In genomic region chr12:122887817-122888212, GRCh38 we compare ENCODE assay signal across 8 cellular contexts. TPM values are rescaled to one million over a fixed set of nuclear protein-coding genes. Genes with fewer than 3 reads are reported as not detected.
DNase-seq lines count a peak whose midpoint lies in the region; ATAC-seq, FAIRE-seq and TF ChIP-seq lines count a peak whose summit lies in the region.

No MANE protein-coding gene starts in this region.

- in situ Hi-C loops in HepG2 (cut with HindIII; ENCODE audit: extremely low pct_ligation_motif_present, low pct_unique_long_range_greater_than_20kb), result no loop called here

- H3K4me1 ChIP-seq in HepG2 (ENCODE audit: insufficient read depth, low read length), result peaks cover 80% of the 10 kb centered on the region
- H3K4me1 ChIP-seq in Karpas-422 (ENCODE audit: low read length), result peaks cover 22% of the 10 kb centered on the region

- no TSS peak for BruUV-seq in HepG2 (replicated peaks; lab: Mats Ljungman, UMichigan)

- H2AFZ ChIP-seq in HepG2 (ENCODE audit: low read length), result no peak overlapping the region
- no peak overlapping the region for H2AFZ ChIP-seq in Karpas-422 (ENCODE audit: low read length)

- H3K4me3 ChIP-seq in AG04450 (ENCODE audit: low read depth, low read length) (no peak overlapping the region), HepG2 (replicated peaks in 1 of 3; ENCODE audit: insufficient read depth in 1 of 3, low read depth in 2 of 3, low read length in 3 of 3) (peak overlapping the region in 1 of 3 experiments; percentile 18; a peak in 3 of 6 replicates), Karpas-422 (ENCODE audit: low read length) (no peak overlapping the region)

- H3K36me3 ChIP-seq in HepG2 (replicated peaks in 1 of 2; ENCODE audit: control insufficient read depth in 1 of 2, insufficient read depth in 2 of 2, low read length in 2 of 2) (no peaks in the 10 kb centered on the region; a peak in 1 of 5 replicates), Karpas-422 (ENCODE audit: insufficient read depth, low read length) (no peaks in the 10 kb centered on the region)

- peak overlapping the region; percentile 50 for H3K9ac ChIP-seq in HepG2 (ENCODE audit: insufficient read depth, low read depth, low read length)
- H3K9ac ChIP-seq in Karpas-422 (ENCODE audit: low read length), result no peak overlapping the region

- TF ChIP-seq POLR2A in HepG2 (IDR thresholded peaks at IDR 0.05; ENCODE audit: insufficient read depth in 1 of 2, low read depth in 2 of 2, low read length in 2 of 2), result 0 out of 4 replicates have a peak, but pooled peaks of 1 of the 2 experiments have one; percentile 7

- H3K4me2 ChIP-seq in HepG2 (ENCODE audit: low read depth, low read length) (peak overlapping the region; percentile 62), Karpas-422 (ENCODE audit: low read depth, low read length, poor library complexity, severe bottlenecking) (no peak overlapping the region)

- DNase-seq in AG04450 (ENCODE audit: low read depth, low spot score) (no peak), RWPE1 (ENCODE audit: low spot score) (no peak), HepG2 (ENCODE audit: low spot score) (no peak), Karpas-422 (no peak), NCI-H1436 (lab: John Stamatoyannopoulos, UW) (no peak), amygdala (lab: John Stamatoyannopoulos, UW) (no peak)

- FAIRE-seq in HepG2 (lab: Jason Lieb, UNC), result no peak

- H3K9me3 ChIP-seq in AG04450 (ENCODE audit: control insufficient read depth, insufficient read depth, low read length) (no peaks in the 10 kb centered on the region), HepG2 (ENCODE audit: low read length) (no peaks in the 10 kb centered on the region), Karpas-422 (ENCODE audit: low read length) (no peaks in the 10 kb centered on the region)

- H3K27me3 ChIP-seq in AG04450 (ENCODE audit: control insufficient read depth, insufficient read depth, low read length) (no peaks in the 10 kb centered on the region), HepG2 (ENCODE audit: control insufficient read depth in 1 of 2, insufficient read depth in 2 of 2, low read length in 2 of 2) (no peaks in the 10 kb centered on the region; a peak in 2 of 5 replicates), Karpas-422 (ENCODE audit: low read length) (no peaks in the 10 kb centered on the region)

- POLR2A ChIA-PET in AG04450 (lab: Yijun Ruan, JAX) (no interaction called here), RWPE1 (lab: Yijun Ruan, JAX; ENCODE audit: low non-redundant PET) (no interaction called here), HepG2 (lab: Yijun Ruan, JAX) (interaction anchor here (1.0 to 1.7 kb wide), 3 partner anchors 10 to 51 kb away, joined by 3 to 11 read pairs (median 3); no protein-coding TSS in a partner anchor)

- H3K27ac ChIP-seq in AG04450 (ENCODE audit: low read depth, low read length), result peak overlapping the region; percentile 76
- H3K27ac ChIP-seq in RWPE1, result peak overlapping the region; percentile 100
- peak overlapping the region; percentile 60 for H3K27ac ChIP-seq in HepG2 (ENCODE audit: extremely low read length, insufficient read depth, low read length)
- no peak overlapping the region for H3K27ac ChIP-seq in Karpas-422 (ENCODE audit: low read length)

- CTCF ChIA-PET in AG04450 (lab: Charles Lee) (no interaction called here), RWPE1 (lab: Yijun Ruan, JAX) (interaction anchor here (0.8 to 1.8 kb wide), 6 partner anchors 20 to 135 kb away, joined by 3 to 7 read pairs (median 4); partner anchors contain the start of gene DENR), HepG2 (lab: Yijun Ruan, JAX; ENCODE audit: low intra/inter-chr PET ratio, low total read pairs) (no interaction called here)

- intact Hi-C loops in HepG2 (cut with micrococcal nuclease; ENCODE audit: unreplicated experiment), result no loop called here

- no peaks in the 10 kb centered on the region for H3K9me2 ChIP-seq in Karpas-422 (replicated peaks; ENCODE audit: insufficient read depth, low read length)

- WGBS in HepG2 (ENCODE audit: low lambda C conversion rate), result 51% methylated on average over 5 of the region's 5 CpGs

- TF ChIP-seq RAD21 in HepG2 (CRISPR knock-in tag; IDR thresholded peaks at IDR 0.05), result no peak

- H4K20me1 ChIP-seq in HepG2 (ENCODE audit: insufficient read depth, low read length) (peaks cover 6% of the 10 kb centered on the region; the same call in 1 of the 2 replicates), Karpas-422 (ENCODE audit: insufficient read depth, low read depth, low read length) (no peaks in the 10 kb centered on the region)

- peaks cover 81% of the 10 kb centered on the region for H3K79me2 ChIP-seq in HepG2 (ENCODE audit: insufficient read depth, low read length)
- H3K79me2 ChIP-seq in Karpas-422 (ENCODE audit: low read length), result no peaks in the 10 kb centered on the region

- TF ChIP-seq EP300 in HepG2 (IDR thresholded peaks at IDR 0.05; ENCODE audit: low read depth in 2 of 2, low read length in 2 of 2), result no peak
- TF ChIP-seq EP300 in HepG2 (CRISPR knock-in tag; IDR thresholded peaks at IDR 0.05; ENCODE audit: borderline replicate concordance), result no peak

- TF ChIP-seq CTCF in AG04450 (IDR thresholded peaks at IDR 0.05; ENCODE audit: low read depth, low read length) (no peak), RWPE1 (conservative IDR thresholded peaks at IDR 0.05; ENCODE audit: low read depth) (no peak), HepG2 (CRISPR knock-in tag; IDR thresholded peaks at IDR 0.05) (no peak)

- peak; percentile 27 for ATAC-seq in GM21515 (IDR thresholded peaks at IDR 0.05; ENCODE audit: unreplicated experiment)
- ATAC-seq in HepG2, result no peak
- no peak for ATAC-seq in HG02588 (IDR thresholded peaks at IDR 0.05; ENCODE audit: unreplicated experiment)

TF ChIP-seq in HepG2, 621 proteins besides CTCF, POLR2A, EP300 and RAD21 (continues in another document):
- TF ChIP-seq RFX3 (CRISPR knock-in tag; IDR thresholded peaks at IDR 0.05), result no peak

RNA-seq across cellular contexts. Expression of gene VPS37B, which starts 8.1 kb away (rescaled TPM):
- polyA plus RNA-seq in AG04450 (2011; rRNA removed) (23.9 and 24.5 TPM in 2 replicates), HepG2 (2011; rRNA removed) (4.6 and 4.8 TPM in 2 replicates)
- polyA minus RNA-seq in AG04450 (2011; rRNA and poly(A)+ RNA removed), result 16.0 and 17.6 TPM in 2 replicates
- total RNA-seq in HepG2 (2016; rRNA removed; fragmentation: Illumina TruSeq; extraction: Trizol), result 5.3 TPM in 2 replicates
- total RNA-seq in HepG2 (2016; cell fraction: cytosol; rRNA removed; fragmentation: Illumina TruSeq; extraction: Trizol; ENCODE audit: low read depth), result 1.5 and 1.6 TPM in 2 replicates
- total RNA-seq in HepG2 (2016; cell fraction: insoluble cytoplasmic fraction; rRNA removed; fragmentation: Illumina TruSeq; extraction: Trizol), result 4.0 and 5.3 TPM in 2 replicates
- 5.1 and 5.2 TPM in 2 replicates for total RNA-seq in HepG2 (2016; cell fraction: membrane; rRNA removed; fragmentation: Illumina TruSeq; extraction: Trizol)
- total RNA-seq in HepG2 (2016; cell fraction: nucleus; rRNA removed; fragmentation: Illumina TruSeq; extraction: Trizol), result 3.6 and 4.5 TPM in 2 replicates
- 7.4 and 7.7 TPM in 2 replicates for polyA plus RNA-seq in HepG2 (2011; cell fraction: cytosol; rRNA removed)
- polyA plus RNA-seq in HepG2 (2011; cell fraction: nucleus; rRNA removed), result 7.8 and 10.1 TPM in 2 replicates
- 4.7 and 5.8 TPM in 2 replicates for polyA plus RNA-seq in HepG2 (2012)
- 1.9 and 2.0 TPM in 2 replicates for polyA plus RNA-seq in HepG2 (2016; cell fraction: cytosol; fragmentation: Illumina TruSeq; extraction: Trizol; ENCODE audit: low read depth)
- 6.9 and 8.5 TPM in 2 replicates for polyA plus RNA-seq in HepG2 (2016; cell fraction: insoluble cytoplasmic fraction; fragmentation: Illumina TruSeq; extraction: Trizol; ENCODE audit: low read depth)
- polyA plus RNA-seq in HepG2 (2016; cell fraction: membrane; fragmentation: Illumina TruSeq; extraction: Trizol; ENCODE audit: low read depth), result 4.4 and 4.6 TPM in 2 replicates
- polyA plus RNA-seq in HepG2 (2016; cell fraction: nucleus; fragmentation: Illumina TruSeq; extraction: Trizol; ENCODE audit: insufficient read depth, low read depth), result 8.1 and 10.3 TPM in 2 replicates
- 7.0 and 9.7 TPM in 2 replicates for polyA minus RNA-seq in HepG2 (2011; rRNA and poly(A)+ RNA removed; ENCODE audit: low replicate concordance)
- polyA minus RNA-seq in HepG2 (2011; cell fraction: cytosol; rRNA and poly(A)+ RNA removed), result 6.2 and 6.3 TPM in 2 replicates
- 8.0 and 8.7 TPM in 2 replicates for polyA minus RNA-seq in HepG2 (2011; cell fraction: nucleus; rRNA and poly(A)+ RNA removed)
- total RNA-seq in Karpas-422 (2014; rRNA removed; shearing (Covaris generic); ENCODE audit: low replicate concordance), result not detected in 2 replicates

RNA-seq across cellular contexts. Expression of gene HIP1R, which starts 52.6 kb away (rescaled TPM):
- 7.2 and 10.7 TPM in 2 replicates for polyA plus RNA-seq in AG04450 (2011; rRNA removed)
- 11.3 and 20.1 TPM in 2 replicates for polyA minus RNA-seq in AG04450 (2011; rRNA and poly(A)+ RNA removed)
- total RNA-seq in HepG2 (2016; rRNA removed; fragmentation: Illumina TruSeq; extraction: Trizol), result 8.2 and 18.4 TPM in 2 replicates
- total RNA-seq in HepG2 (2016; cell fraction: cytosol; rRNA removed; fragmentation: Illumina TruSeq; extraction: Trizol; ENCODE audit: low read depth), result 2.2 and 2.5 TPM in 2 replicates
- 6.5 and 17.6 TPM in 2 replicates for total RNA-seq in HepG2 (2016; cell fraction: insoluble cytoplasmic fraction; rRNA removed; fragmentation: Illumina TruSeq; extraction: Trizol)
- 4.3 and 5.1 TPM in 2 replicates for total RNA-seq in HepG2 (2016; cell fraction: membrane; rRNA removed; fragmentation: Illumina TruSeq; extraction: Trizol)
- total RNA-seq in HepG2 (2016; cell fraction: nucleus; rRNA removed; fragmentation: Illumina TruSeq; extraction: Trizol), result 19.5 and 20.1 TPM in 2 replicates
- 25.5 and 36.0 TPM in 2 replicates for polyA plus RNA-seq in HepG2 (2011; rRNA removed)
- 5.2 and 9.3 TPM in 2 replicates for polyA plus RNA-seq in HepG2 (2011; cell fraction: cytosol; rRNA removed)
- polyA plus RNA-seq in HepG2 (2011; cell fraction: nucleus; rRNA removed), result 174 and 222 TPM in 2 replicates
- 10.1 and 13.1 TPM in 2 replicates for polyA plus RNA-seq in HepG2 (2012)
- polyA plus RNA-seq in HepG2 (2016; cell fraction: cytosol; fragmentation: Illumina TruSeq; extraction: Trizol; ENCODE audit: low read depth), result 0.78 and 1.1 TPM in 2 replicates
- polyA plus RNA-seq in HepG2 (2016; cell fraction: insoluble cytoplasmic fraction; fragmentation: Illumina TruSeq; extraction: Trizol; ENCODE audit: low read depth), result 6.1 and 6.5 TPM in 2 replicates
- polyA plus RNA-seq in HepG2 (2016; cell fraction: membrane; fragmentation: Illumina TruSeq; extraction: Trizol; ENCODE audit: low read depth), result 2.0 and 2.2 TPM in 2 replicates
- 42.8 and 47.4 TPM in 2 replicates for polyA plus RNA-seq in HepG2 (2016; cell fraction: nucleus; fragmentation: Illumina TruSeq; extraction: Trizol; ENCODE audit: insufficient read depth, low read depth)
- 51.3 and 57.2 TPM in 2 replicates for polyA minus RNA-seq in HepG2 (2011; rRNA and poly(A)+ RNA removed; ENCODE audit: low replicate concordance)
- polyA minus RNA-seq in HepG2 (2011; cell fraction: cytosol; rRNA and poly(A)+ RNA removed), result 5.3 and 6.5 TPM in 2 replicates
- 28.3 and 30.6 TPM in 2 replicates for polyA minus RNA-seq in HepG2 (2011; cell fraction: nucleus; rRNA and poly(A)+ RNA removed)
- total RNA-seq in Karpas-422 (2014; rRNA removed; shearing (Covaris generic); ENCODE audit: low replicate concordance), result 19.4 and 42.9 TPM in 2 replicates
